In the genomic region with DNA sequence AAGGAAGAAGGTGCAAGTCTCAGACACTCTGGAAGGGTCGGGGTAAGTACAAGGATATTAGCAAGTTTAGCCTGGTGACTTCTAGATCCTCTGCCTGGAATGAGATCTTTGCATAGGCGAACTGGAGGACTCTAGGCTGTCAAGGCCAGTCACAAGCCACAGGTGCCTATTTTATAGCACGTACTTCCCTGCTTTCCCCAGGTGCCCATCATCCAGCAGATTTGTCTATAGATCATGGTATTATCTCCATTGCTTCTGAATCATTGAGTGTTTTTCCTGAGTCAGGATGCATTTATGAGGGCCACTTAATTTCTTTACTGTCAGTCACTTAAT, we compare ENCODE assay signal across 21 cellular contexts.
"Had no signal": no experiment of that assay in that cellular context is flagged by ENCODE, and none has a peak within 500 bp of the region (broad histone marks: within the 10 kb centered on the region; RNA-seq: fewer than 3 reads in every experiment).

No MANE protein-coding gene starts in this region.

- H3K27ac ChIP-seq: cardiac muscle cell, neural progenitor cell, sigmoid colon, spleen had no signal

- H3K27me3 ChIP-seq: cardiac muscle cell, neural progenitor cell, sigmoid colon, spleen had no signal

- FAIRE-seq: TTC549 had no signal

- H3K36me3 ChIP-seq: cardiac muscle cell, neural progenitor cell, sigmoid colon, spleen had no signal

- ATAC-seq: activated CD8-positive, alpha-beta memory T cell treated with anti-CD3 and anti-CD28 coated beads, Interleukin-2, amount 10 ng/mL, durations not matched to agents 7 days and 5 days; effector memory CD8-positive, alpha-beta T cell had no signal

- H2AFZ ChIP-seq: neural progenitor cell had no signal

- H3K9me3 ChIP-seq: sigmoid colon, SK-N-SH, spleen had no signal

- H3K4me3 ChIP-seq: cardiac muscle cell, neural progenitor cell, sigmoid colon, spleen had no signal

- H3K4me2 ChIP-seq: neural progenitor cell, SK-N-SH had no signal

- DNase-seq: activated CD4-positive, alpha-beta memory T cell treated with anti-CD3 and anti-CD28 coated beads, Interleukin-2, amount 10 ng/mL, durations not matched to agents 7 days and 5 days; activated CD4-positive, alpha-beta T cell treated with anti-CD3 and anti-CD28 coated beads for 48 hours; activated CD4-positive, CD25-positive, alpha-beta regulatory T cell; activated CD8-positive, alpha-beta memory T cell treated with anti-CD3 and anti-CD28 coated beads, Interleukin-2, amount 10 ng/mL, durations not matched to agents 7 days and 5 days; activated naive CD8-positive, alpha-beta T cell treated with anti-CD3 and anti-CD28 coated beads for 36 hours; amniotic stem cell; effector memory CD8-positive, alpha-beta T cell; foreskin fibroblast; hippocampal formation; islet precursor cell; mammary epithelial cell; midbrain; naive B cell; sigmoid colon; SK-N-SH; spleen; stimulated activated naive CD4-positive, alpha-beta T cell; trophoblast cell had no signal

- H3K9me2 ChIP-seq: SK-N-SH had no signal
